ENCODE assay signal across 23 cellular contexts in the genomic region with DNA sequence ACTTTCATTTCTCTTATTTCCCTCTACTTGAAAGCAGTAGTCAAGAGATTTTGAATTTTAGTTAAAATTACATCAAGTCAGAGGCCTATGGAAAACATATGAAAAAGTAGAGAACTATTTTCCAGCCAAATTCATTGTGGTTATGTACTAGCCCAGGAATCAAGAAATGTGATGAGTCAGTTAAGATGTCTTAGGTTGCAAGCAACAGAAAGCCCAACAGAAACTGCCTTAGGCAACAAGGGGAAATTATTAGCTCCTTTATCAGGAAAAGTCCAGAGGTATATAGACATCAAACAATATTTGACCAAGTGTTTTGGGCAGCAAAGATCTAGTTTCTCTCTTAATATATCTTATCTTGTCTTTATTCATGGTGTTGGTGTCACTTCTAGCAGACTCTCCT. TPM values are rescaled to one million over a fixed set of nuclear protein-coding genes. Genes with fewer than 3 reads are reported as not detected.
DNase-seq lines count a peak whose midpoint lies in the region; TF ChIP-seq lines count a peak whose summit lies in the region.
"Had no signal": no experiment of that assay in that cellular context is flagged by ENCODE, and none has a peak within 500 bp of the region (broad histone marks: within the 10 kb centered on the region; RNA-seq: fewer than 3 reads in every experiment).

No MANE protein-coding gene starts in this region.

- no peak overlapping the region for H3K4me3 ChIP-seq in GM23248
- H3K4me3 ChIP-seq in epithelial cell of esophagus (ENCODE audit: low read length), result no peak overlapping the region
- H3K4me3 ChIP-seq: A549, BLaER1 had no signal

- no peaks in the 10 kb centered on the region for H3K9me3 ChIP-seq in GM23248 (ENCODE audit: low read depth)

- no peaks in the 10 kb centered on the region for H3K36me3 ChIP-seq in GM23248 (ENCODE audit: low read depth)
- H3K36me3 ChIP-seq: BLaER1 had no signal

- DNase-seq in GM23248 (peak; percentile 2), amniotic epithelial cell (ENCODE audit: low read depth) (peak; percentile 21), epithelial cell of esophagus (ENCODE audit: low read depth) (peak; percentile 60), non-pigmented ciliary epithelial cell (ENCODE audit: low read depth) (peak; percentile 1), iPS-NIHi11 (ENCODE audit: low spot score) (no peak), NCI-H146 treated with DMSO at 0.1 percent for 48 hours (lab: John Stamatoyannopoulos, UW; ENCODE audit: unreplicated experiment) (no peak), NCI-H2196 (lab: John Stamatoyannopoulos, UW; ENCODE audit: unreplicated experiment) (no peak)
- DNase-seq: Calu3; CD4-positive, alpha-beta memory T cell; H7; HFFc6; NCI-H1105; NCI-H1694; NCI-H2081 treated with DMSO at 0.1 percent for 48 hours; NCI-H510A treated with DMSO at 0.1 percent for 48 hours; NCI-H774; RPMI8226; SHP77 treated with DMSO at 0.1 percent for 48 hours; SK-N-SH had no signal

- H3K9me2 ChIP-seq in GM23248 (ENCODE audit: insufficient read depth), result no peaks in the 10 kb centered on the region
- H3K9me2 ChIP-seq: SK-N-SH had no signal

- no peaks in the 10 kb centered on the region for H3K79me2 ChIP-seq in GM23248 (ENCODE audit: insufficient read depth)

- H3K4me1 ChIP-seq in GM23248 (ENCODE audit: insufficient read depth), result no peaks in the 10 kb centered on the region
- H3K4me1 ChIP-seq: A549, BLaER1 had no signal

- H3K27ac ChIP-seq in GM23248, result no peak overlapping the region
- H3K27ac ChIP-seq: A549, BLaER1 had no signal

- no peaks in the 10 kb centered on the region for H3K27me3 ChIP-seq in GM23248 (replicated peaks; ENCODE audit: insufficient read depth)

- H4K20me1 ChIP-seq in GM23248 (ENCODE audit: insufficient read depth), result no peaks in the 10 kb centered on the region
- H4K20me1 ChIP-seq: BLaER1 had no signal

- H3F3A ChIP-seq in GM23248 (ENCODE audit: insufficient read depth), result no peaks in the 10 kb centered on the region

- TF ChIP-seq CTCF in epithelial cell of esophagus (IDR thresholded peaks at IDR 0.05; ENCODE audit: insufficient read depth, low read depth, low read length, missing control alignments), result no peak

- H2AFZ ChIP-seq in GM23248, result no peak overlapping the region

- H3K9ac ChIP-seq in GM23248, result no peak overlapping the region
- H3K9ac ChIP-seq: BLaER1, SK-N-SH had no signal

- in situ Hi-C loops in GM23248 (cut with MboI), result no loop called here

- H3K4me2 ChIP-seq in GM23248 (ENCODE audit: unreplicated experiment), result no peak overlapping the region
- H3K4me2 ChIP-seq: A549, BLaER1, SK-N-SH had no signal

RNA-seq across cellular contexts. Expression of gene FRMD7, which starts 37.8 kb away (rescaled TPM):
- 0.11 TPM in 1 of 2 replicates, not detected in the other for total RNA-seq in GM23248 (2014; rRNA removed; shearing (Covaris generic))
- not detected in 2 replicates for polyA plus RNA-seq in GM23248 (2016; fragmentation: Nextera tagmentation; extraction: Ambion mirVana)
- total RNA-seq: Calu3; CD4-positive, alpha-beta memory T cell; HFFc6; LHCN-M2; OCI-LY7 had no signal
- polyA plus RNA-seq: A549; CD4-positive, alpha-beta memory T cell; SK-N-SH had no signal

RNA-seq across cellular contexts. Expression of gene RAP2C, which starts 53.6 kb away (rescaled TPM):
- total RNA-seq in GM23248 (2014; rRNA removed; shearing (Covaris generic)), result 18.3 and 21.2 TPM in 2 replicates
- polyA plus RNA-seq in GM23248 (2016; fragmentation: Nextera tagmentation; extraction: Ambion mirVana), result 15.2 and 15.7 TPM in 2 replicates

Comparison
In these comparisons a context has a peak if more than half of its experiments do, and no peak if none do; other contexts are left out.
1. DNase-seq: peak in GM23248 (single experiment), amniotic epithelial cell (single experiment), epithelial cell of esophagus (single experiment) and non-pigmented ciliary epithelial cell (single experiment); none in iPS-NIHi11 (single experiment), NCI-H146 treated with DMSO at 0.1 percent for 48 hours (single experiment) and NCI-H2196 (single experiment).